In genomic region chr20:10179574-10180298, GRCh38 we compare ENCODE assay signal across 11 cellular contexts. TPM values are rescaled to one million over a fixed set of nuclear protein-coding genes. Genes with fewer than 3 reads are reported as not detected.
DNase-seq lines count a peak whose midpoint lies in the region; ATAC-seq and TF ChIP-seq lines count a peak whose summit lies in the region.
"Had no signal": no experiment of that assay in that cellular context is flagged by ENCODE, and none has a peak within 500 bp of the region (broad histone marks: within the 10 kb centered on the region; RNA-seq: fewer than 3 reads in every experiment).

No MANE protein-coding gene starts in this region.

- H3K27ac ChIP-seq in MM.1S (ENCODE audit: low read length) = no peak overlapping the region
- H3K27ac ChIP-seq: thyroid gland had no signal

- H2AFZ ChIP-seq in MM.1S (ENCODE audit: low read length) = no peak overlapping the region

- H3K27ac Mint-ChIP-seq in chondrocyte (ENCODE audit: unreplicated experiment) (no peak overlapping the region), progenitor cell of endocrine pancreas (no peak overlapping the region)
- H3K27ac Mint-ChIP-seq: activated CD8-positive, alpha-beta T cell treated with anti-CD3 and anti-CD28 coated beads for 36 hours had no signal

- H3K4me3 Mint-ChIP-seq in chondrocyte (ENCODE audit: unreplicated experiment) (no peak overlapping the region), progenitor cell of endocrine pancreas (ENCODE audit: low read depth) (no peak overlapping the region)
- H3K4me3 Mint-ChIP-seq: activated CD8-positive, alpha-beta T cell treated with anti-CD3 and anti-CD28 coated beads for 36 hours had no signal

- no peak overlapping the region for H3K4me2 ChIP-seq in MM.1S (ENCODE audit: low read depth, low read length)

- H3K36me3 Mint-ChIP-seq in chondrocyte (ENCODE audit: low read depth) = no peaks in the 10 kb centered on the region
- no peaks in the 10 kb centered on the region for H3K36me3 Mint-ChIP-seq in progenitor cell of endocrine pancreas (ENCODE audit: insufficient read depth)

- no peaks in the 10 kb centered on the region for H3F3A ChIP-seq in MM.1S (ENCODE audit: insufficient read depth, low read length)

- H3K9me3 ChIP-seq in MM.1S (replicated peaks; ENCODE audit: insufficient read depth, low read length) = no peaks in the 10 kb centered on the region
- H3K9me3 ChIP-seq: thyroid gland had no signal

- ATAC-seq in HG03097 (IDR thresholded peaks at IDR 0.05; ENCODE audit: low FRiP score, unreplicated experiment) (no peak), GM19455 (IDR thresholded peaks at IDR 0.05; ENCODE audit: unreplicated experiment) (no peak)
- ATAC-seq: activated CD8-positive, alpha-beta T cell treated with anti-CD3 and anti-CD28 coated beads for 36 hours; left lobe of liver had no signal

- H3K27me3 Mint-ChIP-seq in chondrocyte (ENCODE audit: low read depth) (peaks cover 10% of the 10 kb centered on the region), progenitor cell of endocrine pancreas (peaks cover 28% of the 10 kb centered on the region)

- no peaks in the 10 kb centered on the region for H3K9me2 ChIP-seq in MM.1S (replicated peaks; ENCODE audit: insufficient read depth, low read length)

- H3K4me1 ChIP-seq in MM.1S (ENCODE audit: low read length) = no peaks in the 10 kb centered on the region
- H3K4me1 ChIP-seq: thyroid gland had no signal

- H3K4me1 Mint-ChIP-seq in chondrocyte (ENCODE audit: low read depth) = no peaks in the 10 kb centered on the region
- peaks cover 3% of the 10 kb centered on the region for H3K4me1 Mint-ChIP-seq in progenitor cell of endocrine pancreas (ENCODE audit: low read depth)

- H3K9ac ChIP-seq in MM.1S (ENCODE audit: low read length) = no peak overlapping the region

- DNase-seq in DMS53 (lab: John Stamatoyannopoulos, UW) (peak; percentile 43), DMS53 treated with DMSO at 0.1 percent for 48 hours (lab: John Stamatoyannopoulos, UW; ENCODE audit: unreplicated experiment) (no peak), MM.1S (no peak), chondrocyte (ENCODE audit: low spot score) (no peak), progenitor cell of endocrine pancreas (ENCODE audit: low spot score, unreplicated experiment) (no peak), T1000 (lab: John Stamatoyannopoulos, UW) (no peak)
- DNase-seq: activated CD8-positive, alpha-beta T cell treated with anti-CD3 and anti-CD28 coated beads for 36 hours had no signal

- H3K4me3 ChIP-seq in MM.1S (ENCODE audit: low read length) = no peak overlapping the region
- H3K4me3 ChIP-seq: thyroid gland had no signal

- no peaks in the 10 kb centered on the region for H4K20me1 ChIP-seq in MM.1S (ENCODE audit: insufficient read depth, low read length)

- no peaks in the 10 kb centered on the region for H3K79me2 ChIP-seq in MM.1S (ENCODE audit: low read length)

- TF ChIP-seq CTCF in MM.1S (IDR thresholded peaks at IDR 0.05; ENCODE audit: low read length) = peak; percentile 26
- peak; percentile 68 for TF ChIP-seq CTCF in chondrocyte (IDR thresholded peaks at IDR 0.05)
- peak; percentile 59 for TF ChIP-seq CTCF in progenitor cell of endocrine pancreas (IDR thresholded peaks at IDR 0.05; ENCODE audit: unreplicated experiment)

- peaks cover 3% of the 10 kb centered on the region for H3K9me3 Mint-ChIP-seq in chondrocyte (ENCODE audit: low read depth)
- H3K9me3 Mint-ChIP-seq in progenitor cell of endocrine pancreas (ENCODE audit: low read depth) = no peaks in the 10 kb centered on the region
- H3K9me3 Mint-ChIP-seq: activated CD8-positive, alpha-beta T cell treated with anti-CD3 and anti-CD28 coated beads for 36 hours had no signal

- H3K36me3 ChIP-seq in MM.1S (replicated peaks; ENCODE audit: insufficient read depth, low read length) = no peaks in the 10 kb centered on the region
- H3K36me3 ChIP-seq: thyroid gland had no signal

- H3K27me3 ChIP-seq in MM.1S (replicated peaks; ENCODE audit: insufficient read depth, low read length) = no peaks in the 10 kb centered on the region
- H3K27me3 ChIP-seq: thyroid gland had no signal

RNA-seq across cellular contexts. Expression of gene SNAP25, which starts 38.9 kb away (rescaled TPM):
- total RNA-seq in chondrocyte (0.46 to 0.65 TPM (median 0.60 TPM) in 3 replicates), progenitor cell of endocrine pancreas (7.7 and 8.2 TPM in 2 replicates)
- total RNA-seq: activated CD8-positive, alpha-beta T cell treated with anti-CD3 and anti-CD28 coated beads for 36 hours; left lobe of liver had no signal
